Comparison of ENCODE assay signal across 19 cellular contexts in genomic region chr18:7203601-7204000, GRCh38. TPM values are rescaled to one million over a fixed set of nuclear protein-coding genes. Genes with fewer than 3 reads are reported as not detected.
"Had no signal": no experiment of that assay in that cellular context is flagged by ENCODE, and none has a peak within 500 bp of the region (broad histone marks: within the 10 kb centered on the region; RNA-seq: fewer than 3 reads in every experiment).

No MANE protein-coding gene starts in this region.

RNA-seq across cellular contexts. Expression of gene LRRC30, which starts 27.3 kb away (rescaled TPM):
- total RNA-seq: activated B cell treated with CpG ODN at 0.5 μM for 24 hours; activated CD4-positive, alpha-beta memory T cell treated with anti-CD3 and anti-CD28 coated beads for 36 hours; activated CD4-positive, alpha-beta T cell treated with anti-CD3 and anti-CD28 coated beads, Interleukin-2, amount 10 ng/mL, durations not matched to agents 24 days and 14 days; activated CD8-positive, alpha-beta memory T cell treated with anti-CD3 and anti-CD28 coated beads for 36 hours; activated CD8-positive, alpha-beta T cell treated with anti-CD3 and anti-CD28 coated beads for 36 hours; activated naive CD4-positive, alpha-beta T cell treated with anti-CD3 and anti-CD28 coated beads for 36 hours; activated naive CD4-positive, alpha-beta T cell treated with anti-CD3 and anti-CD28 coated beads, Interleukin-2, amount 50 U/mL, for 72 hours; activated naive CD8-positive, alpha-beta T cell treated with anti-CD3 and anti-CD28 coated beads for 36 hours; activated T-cell treated with anti-CD3 and anti-CD28 coated beads, Interleukin-2, amount 50 U/mL, for 4 hours; activated T-cell treated with anti-CD3 and anti-CD28 coated beads, Interleukin-2, amount 50 U/mL, for 72 hours; activated T-helper 1 cell treated with anti-CD3 and anti-CD28 coated beads, Interleukin-12 subunit alpha, Interleukin-12 subunit beta, Interleukin-2, Interleukin-4 antibody, amounts not matched to agents 30 ng/mL and 10 ng/mL and 1 ng/mL, durations not matched to agents 14 hours and 24 hours and 36 hours; activated T-helper 17 cell treated with anti-CD3 and anti-CD28 coated beads, Interleukin-2, amount 50 U/mL, for 72 hours; adrenal gland; aorta; astrocyte; body of pancreas; breast epithelium; cardiac septum; cerebellum had no signal
- polyA plus RNA-seq: adrenal gland, aorta had no signal
